In the genomic region with DNA sequence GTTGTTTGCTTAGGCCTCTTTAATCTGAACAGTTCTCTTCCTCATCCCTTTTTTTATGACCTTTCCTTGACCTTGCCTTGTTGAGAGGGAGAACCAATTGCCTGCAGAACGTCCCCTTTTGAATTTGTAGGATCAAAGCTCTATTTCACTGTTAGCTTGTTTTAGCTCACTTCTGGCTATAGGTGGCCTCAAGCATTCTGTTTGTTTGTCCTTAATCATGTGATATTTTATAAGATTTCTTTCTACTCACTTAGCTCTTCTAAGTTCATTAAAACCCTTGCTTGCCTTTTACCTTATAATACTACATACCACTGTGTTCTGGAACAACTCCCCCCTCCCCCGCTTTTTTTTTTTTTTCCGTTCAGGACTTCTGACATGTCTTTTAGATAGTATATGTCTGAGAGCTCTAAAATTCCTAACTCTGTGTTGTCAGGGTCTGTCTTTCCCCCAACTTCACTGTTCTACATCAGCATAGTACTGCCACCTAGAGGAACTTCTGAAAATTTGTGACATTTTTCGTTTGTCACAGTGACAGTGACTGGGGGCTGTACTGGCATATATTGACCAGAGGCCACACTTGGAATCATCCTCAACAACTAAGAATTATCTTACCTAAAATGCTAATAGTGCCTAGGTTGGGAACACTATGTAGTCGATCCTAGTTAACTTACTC, we compare ENCODE assay signal across 8 cellular contexts.
A peak's percentile ranks its signal among the peaks of the same experiment; 100 is the strongest.
DNase-seq lines count a peak whose midpoint lies in the region; ATAC-seq, FAIRE-seq and TF ChIP-seq lines count a peak whose summit lies in the region.

No MANE protein-coding gene starts in this region.

- H3K4me1 ChIP-seq in HCT116 (ENCODE audit: control insufficient read depth in 1 of 2, insufficient read depth in 2 of 2, low read length in 2 of 2): peaks cover 0 to 8% of the 10 kb centered on the region in 2 experiments; a peak in 2 of 4 replicates

- TF ChIP-seq RAD21 in HCT116 (IDR thresholded peaks at IDR 0.05; ENCODE audit: low read depth): peak; percentile 64

- peak; percentile 13 for DNase-seq in NCI-H146 (lab: John Stamatoyannopoulos, UW)
- DNase-seq in NCI-H146 treated with DMSO at 0.1 percent for 48 hours (lab: John Stamatoyannopoulos, UW; ENCODE audit: unreplicated experiment): no peak
- DNase-seq in HCT116 (ENCODE audit: low read depth, low spot score): peak; percentile 43
- peak; percentile 48 for DNase-seq in NCI-H748 (lab: John Stamatoyannopoulos, UW; ENCODE audit: unreplicated experiment)
- peak; percentile 17 for DNase-seq in bronchial epithelial cell (ENCODE audit: low read depth)
- no peak for DNase-seq in mesothelial cell of epicardium (ENCODE audit: low spot score in 2 of 2, unreplicated experiment in 2 of 2)
- no peak for DNase-seq in activated CD4-positive, alpha-beta T cell treated with anti-CD3 and anti-CD28 coated beads for 4 hours

- TF ChIP-seq CTCF in HCT116 (IDR thresholded peaks at IDR 0.05 in 2 of 3, conservative IDR thresholded peaks at IDR 0.05 in 1 of 3; ENCODE audit: borderline replicate concordance in 1 of 3, insufficient read depth in 1 of 3, low read depth in 2 of 3, low read length in 2 of 3): peak; percentile 44 to 66 (median 53); a peak in 5 of 6 replicates
- peak; percentile 41 for TF ChIP-seq CTCF in bronchial epithelial cell (IDR thresholded peaks at IDR 0.05; ENCODE audit: insufficient read depth, low read length, severe bottlenecking)
- TF ChIP-seq CTCF in mesothelial cell of epicardium (IDR thresholded peaks at IDR 0.05; ENCODE audit: unreplicated experiment): peak; percentile 69

- H3K9ac ChIP-seq in HCT116 (ENCODE audit: low read length): no peak overlapping the region

- POLR2A ChIA-PET in HCT116 (lab: Charles Lee): interaction anchor here (0.7 kb wide), 1 partner anchor 328 kb away, joined by 3 read pairs; no protein-coding TSS in a partner anchor

- intact Hi-C loops in HCT116 (cut with micrococcal nuclease): loop anchor here (5.0 to 10.0 kb wide), 2 partner anchors 327 to 1619 kb away; no protein-coding TSS in a partner anchor

- H3K36me3 ChIP-seq in HCT116 (ENCODE audit: control insufficient read depth in 1 of 2, insufficient read depth in 2 of 2, low read length in 2 of 2) (no peaks in the 10 kb centered on the region), bronchial epithelial cell (ENCODE audit: control insufficient read depth, insufficient read depth, low read length) (no peaks in the 10 kb centered on the region)

- peak overlapping the region; percentile 58 for H3K27ac Mint-ChIP-seq in mesothelial cell of epicardium

- H3K9me3 ChIP-seq in HCT116 (ENCODE audit: control insufficient read depth in 1 of 2, insufficient read depth in 1 of 2, low read depth in 1 of 2, low read length in 2 of 2): no peaks in the 10 kb centered on the region

- no peaks in the 10 kb centered on the region for H4K20me1 ChIP-seq in HCT116 (ENCODE audit: insufficient read depth)

- no peaks in the 10 kb centered on the region for H3K9me2 ChIP-seq in HCT116 (ENCODE audit: insufficient read depth)

- ATAC-seq in HCT116 (peak; percentile 83), HG02852 (IDR thresholded peaks at IDR 0.05; ENCODE audit: unreplicated experiment) (no peak)

- H3K27me3 Mint-ChIP-seq in mesothelial cell of epicardium (ENCODE audit: low read depth): no peaks in the 10 kb centered on the region

- no peaks in the 10 kb centered on the region for H3K36me3 Mint-ChIP-seq in mesothelial cell of epicardium

- H3K4me2 ChIP-seq in HCT116 (ENCODE audit: low read length): no peak overlapping the region

- no peaks in the 10 kb centered on the region for H3K9me3 Mint-ChIP-seq in mesothelial cell of epicardium

- RAD21 ChIA-PET in HCT116 (lab: Charles Lee; ENCODE audit: low non-redundant PET in 1 of 2, low total read pairs in 2 of 2, uncharacterized antibody in 2 of 2, unreplicated experiment in 2 of 2): interaction anchor here (0.9 to 1.6 kb wide), 3 partner anchors 173 to 241 kb away, joined by 3 to 5 read pairs (median 4); no protein-coding TSS in a partner anchor

- H3K27ac ChIP-seq in HCT116 (ENCODE audit: low read depth, low read length): no peak overlapping the region

- H2AFZ ChIP-seq in HCT116 (ENCODE audit: low read depth, low read length, poor library complexity, severe bottlenecking): no peak overlapping the region

- H3K79me2 ChIP-seq in HCT116 (ENCODE audit: insufficient read depth, low read length): no peaks in the 10 kb centered on the region

- H3K27me3 ChIP-seq in HCT116 (ENCODE audit: insufficient read depth, low read length) (no peaks in the 10 kb centered on the region), bronchial epithelial cell (ENCODE audit: control insufficient read depth, insufficient read depth, low read length) (no peaks in the 10 kb centered on the region)

- no peak for TF ChIP-seq POLR2A in HCT116 (IDR thresholded peaks at IDR 0.05; ENCODE audit: borderline replicate concordance, extremely low read depth, insufficient read depth, insufficient read length)

- FAIRE-seq in bronchial epithelial cell (lab: Jason Lieb, UNC): no peak

- H3K4me1 Mint-ChIP-seq in mesothelial cell of epicardium: peaks cover 8% of the 10 kb centered on the region

- peak overlapping the region; percentile 20 for H3K4me3 Mint-ChIP-seq in mesothelial cell of epicardium

- no peak overlapping the region for H3K4me3 ChIP-seq in HCT116 (replicated peaks in 1 of 2; ENCODE audit: low read depth in 1 of 2, low read length in 2 of 2)
- H3K4me3 ChIP-seq in bronchial epithelial cell (ENCODE audit: low read depth, low read length): no peak overlapping the region

- CTCF ChIA-PET in HCT116 (lab: Charles Lee): interaction anchor here (0.6 to 2.4 kb wide), 30 partner anchors 9 to 910 kb away, joined by 3 to 25 read pairs (median 4); no protein-coding TSS in a partner anchor

- no TSS peak for BruUV-seq in HCT116 (replicated peaks; lab: Mats Ljungman, UMichigan)

TF ChIP-seq in HCT116, 20 proteins besides CTCF, POLR2A, EP300 and RAD21:
- no peak for TF ChIP-seq SIN3A (IDR thresholded peaks at IDR 0.05; ENCODE audit: low read depth)
- TF ChIP-seq EGR1 (IDR thresholded peaks at IDR 0.05; ENCODE audit: low read depth): no peak
- TF ChIP-seq, protein P1, sequence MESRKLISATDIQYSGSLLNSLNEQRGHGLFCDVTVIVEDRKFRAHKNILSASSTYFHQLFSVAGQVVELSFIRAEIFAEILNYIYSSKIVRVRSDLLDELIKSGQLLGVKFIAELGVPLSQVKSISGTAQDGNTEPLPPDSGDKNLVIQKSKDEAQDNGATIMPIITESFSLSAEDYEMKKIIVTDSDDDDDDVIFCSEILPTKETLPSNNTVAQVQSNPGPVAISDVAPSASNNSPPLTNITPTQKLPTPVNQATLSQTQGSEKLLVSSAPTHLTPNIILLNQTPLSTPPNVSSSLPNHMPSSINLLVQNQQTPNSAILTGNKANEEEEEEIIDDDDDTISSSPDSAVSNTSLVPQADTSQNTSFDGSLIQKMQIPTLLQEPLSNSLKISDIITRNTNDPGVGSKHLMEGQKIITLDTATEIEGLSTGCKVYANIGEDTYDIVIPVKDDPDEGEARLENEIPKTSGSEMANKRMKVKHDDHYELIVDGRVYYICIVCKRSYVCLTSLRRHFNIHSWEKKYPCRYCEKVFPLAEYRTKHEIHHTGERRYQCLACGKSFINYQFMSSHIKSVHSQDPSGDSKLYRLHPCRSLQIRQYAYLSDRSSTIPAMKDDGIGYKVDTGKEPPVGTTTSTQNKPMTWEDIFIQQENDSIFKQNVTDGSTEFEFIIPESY (IDR thresholded peaks at IDR 0.05; ENCODE audit: extremely low read depth, insufficient replicate concordance, low read length): no peak
- no peak for TF ChIP-seq POLR2AphosphoS5 (IDR thresholded peaks at IDR 0.05; ENCODE audit: low read depth, low read length)
- no peak for TF ChIP-seq ZFX (IDR thresholded peaks at IDR 0.05)
- no peak for TF ChIP-seq SP1 (IDR thresholded peaks at IDR 0.05; ENCODE audit: low read depth)
- TF ChIP-seq FOSL1 (IDR thresholded peaks at IDR 0.05; ENCODE audit: low read depth): no peak
- TF ChIP-seq EZH2 (IDR thresholded peaks at IDR 0.05): no peak
- TF ChIP-seq, protein P2, sequence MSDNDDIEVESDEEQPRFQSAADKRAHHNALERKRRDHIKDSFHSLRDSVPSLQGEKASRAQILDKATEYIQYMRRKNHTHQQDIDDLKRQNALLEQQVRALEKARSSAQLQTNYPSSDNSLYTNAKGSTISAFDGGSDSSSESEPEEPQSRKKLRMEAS (IDR thresholded peaks at IDR 0.05): no peak
- TF ChIP-seq TCF7L2 (IDR thresholded peaks at IDR 0.05; ENCODE audit: borderline replicate concordance, extremely low read depth, insufficient read depth, insufficient read length): no peak
- TF ChIP-seq, protein P3, sequence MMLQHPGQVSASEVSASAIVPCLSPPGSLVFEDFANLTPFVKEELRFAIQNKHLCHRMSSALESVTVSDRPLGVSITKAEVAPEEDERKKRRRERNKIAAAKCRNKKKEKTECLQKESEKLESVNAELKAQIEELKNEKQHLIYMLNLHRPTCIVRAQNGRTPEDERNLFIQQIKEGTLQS (IDR thresholded peaks at IDR 0.05): no peak
- TF ChIP-seq, protein P4, sequence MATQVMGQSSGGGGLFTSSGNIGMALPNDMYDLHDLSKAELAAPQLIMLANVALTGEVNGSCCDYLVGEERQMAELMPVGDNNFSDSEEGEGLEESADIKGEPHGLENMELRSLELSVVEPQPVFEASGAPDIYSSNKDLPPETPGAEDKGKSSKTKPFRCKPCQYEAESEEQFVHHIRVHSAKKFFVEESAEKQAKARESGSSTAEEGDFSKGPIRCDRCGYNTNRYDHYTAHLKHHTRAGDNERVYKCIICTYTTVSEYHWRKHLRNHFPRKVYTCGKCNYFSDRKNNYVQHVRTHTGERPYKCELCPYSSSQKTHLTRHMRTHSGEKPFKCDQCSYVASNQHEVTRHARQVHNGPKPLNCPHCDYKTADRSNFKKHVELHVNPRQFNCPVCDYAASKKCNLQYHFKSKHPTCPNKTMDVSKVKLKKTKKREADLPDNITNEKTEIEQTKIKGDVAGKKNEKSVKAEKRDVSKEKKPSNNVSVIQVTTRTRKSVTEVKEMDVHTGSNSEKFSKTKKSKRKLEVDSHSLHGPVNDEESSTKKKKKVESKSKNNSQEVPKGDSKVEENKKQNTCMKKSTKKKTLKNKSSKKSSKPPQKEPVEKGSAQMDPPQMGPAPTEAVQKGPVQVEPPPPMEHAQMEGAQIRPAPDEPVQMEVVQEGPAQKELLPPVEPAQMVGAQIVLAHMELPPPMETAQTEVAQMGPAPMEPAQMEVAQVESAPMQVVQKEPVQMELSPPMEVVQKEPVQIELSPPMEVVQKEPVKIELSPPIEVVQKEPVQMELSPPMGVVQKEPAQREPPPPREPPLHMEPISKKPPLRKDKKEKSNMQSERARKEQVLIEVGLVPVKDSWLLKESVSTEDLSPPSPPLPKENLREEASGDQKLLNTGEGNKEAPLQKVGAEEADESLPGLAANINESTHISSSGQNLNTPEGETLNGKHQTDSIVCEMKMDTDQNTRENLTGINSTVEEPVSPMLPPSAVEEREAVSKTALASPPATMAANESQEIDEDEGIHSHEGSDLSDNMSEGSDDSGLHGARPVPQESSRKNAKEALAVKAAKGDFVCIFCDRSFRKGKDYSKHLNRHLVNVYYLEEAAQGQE (IDR thresholded peaks at IDR 0.05; ENCODE audit: low read depth): no peak
- TF ChIP-seq JUND (IDR thresholded peaks at IDR 0.05): no peak

Comparison
In these comparisons a context has a peak if more than half of its experiments do, and no peak if none do; other contexts are left out.
1. DNase-seq: peak in NCI-H146 (single experiment), HCT116 (single experiment), NCI-H748 (single experiment) and bronchial epithelial cell (single experiment); none in NCI-H146 treated with DMSO at 0.1 percent for 48 hours (single experiment), mesothelial cell of epicardium (0 of 2) and activated CD4-positive, alpha-beta T cell treated with anti-CD3 and anti-CD28 coated beads for 4 hours (0 of 2).
2. Peak in every context shown above with its lines, with median percentiles within 50 percentile points of each other: CTCF ChIP-seq.